ENCODE assay signal across 17 cellular contexts in genomic region chr4:3637326-3638016, GRCh38.
"Had no signal": no experiment of that assay in that cellular context is flagged by ENCODE, and none has a peak within 500 bp of the region (broad histone marks: within the 10 kb centered on the region; RNA-seq: fewer than 3 reads in every experiment).

No MANE protein-coding gene starts in this region.

- H3K27ac ChIP-seq: epithelial cell of prostate, pancreas, SJSA1, transverse colon had no signal

- DNase-seq: activated CD4-positive, alpha-beta memory T cell treated with anti-CD3 and anti-CD28 coated beads for 36 hours; activated gamma-delta T cell treated with Interleukin-2 at 50 U/mL for 16 hours; activated naive CD8-positive, alpha-beta T cell treated with anti-CD3 and anti-CD28 coated beads, Interleukin-2, amount 10 ng/mL, durations not matched to agents 7 days and 5 days; activated T-cell treated with anti-CD3 and anti-CD28 coated beads, Interleukin-2, amount 50 U/mL, for 48 hours; cortex of kidney; effector memory CD8-positive, alpha-beta T cell; glutamatergic neuron; mesenchymal stem cell; T-helper 9 cell; transverse colon had no signal

- H3K36me3 Mint-ChIP-seq: activated CD4-positive, alpha-beta memory T cell treated with anti-CD3 and anti-CD28 coated beads for 36 hours; activated naive CD8-positive, alpha-beta T cell treated with anti-CD3 and anti-CD28 coated beads, Interleukin-2, amount 10 ng/mL, durations not matched to agents 7 days and 5 days; stimulated activated effector memory CD8-positive, alpha-beta T cell treated with anti-CD3 and anti-CD28 coated beads, Interleukin-12 subunit alpha, Interleukin-12 subunit beta, amount 100 ng/mL, for 72 hours had no signal

- H3K4me3 Mint-ChIP-seq: activated CD4-positive, alpha-beta memory T cell treated with anti-CD3 and anti-CD28 coated beads for 36 hours; activated naive CD8-positive, alpha-beta T cell treated with anti-CD3 and anti-CD28 coated beads, Interleukin-2, amount 10 ng/mL, durations not matched to agents 7 days and 5 days; effector memory CD8-positive, alpha-beta T cell; neural crest cell; stimulated activated effector memory CD8-positive, alpha-beta T cell treated with anti-CD3 and anti-CD28 coated beads, Interleukin-12 subunit alpha, Interleukin-12 subunit beta, amount 100 ng/mL, for 72 hours had no signal

- H3K9me3 Mint-ChIP-seq: activated CD4-positive, alpha-beta memory T cell treated with anti-CD3 and anti-CD28 coated beads for 36 hours; effector memory CD8-positive, alpha-beta T cell; neural crest cell; stimulated activated effector memory CD8-positive, alpha-beta T cell treated with anti-CD3 and anti-CD28 coated beads, Interleukin-12 subunit alpha, Interleukin-12 subunit beta, amount 100 ng/mL, for 72 hours had no signal

- H3K4me1 Mint-ChIP-seq: activated naive CD8-positive, alpha-beta T cell treated with anti-CD3 and anti-CD28 coated beads, Interleukin-2, amount 10 ng/mL, durations not matched to agents 7 days and 5 days; stimulated activated effector memory CD8-positive, alpha-beta T cell treated with anti-CD3 and anti-CD28 coated beads, Interleukin-12 subunit alpha, Interleukin-12 subunit beta, amount 100 ng/mL, for 72 hours had no signal

- H3K4me1 ChIP-seq: pancreas, transverse colon had no signal

- H3K4me3 ChIP-seq: pancreas, SJSA1, smooth muscle cell, transverse colon had no signal

- ATAC-seq: effector memory CD8-positive, alpha-beta T cell; left lobe of liver; pancreas; stimulated activated effector memory CD8-positive, alpha-beta T cell treated with anti-CD3 and anti-CD28 coated beads, Interleukin-12 subunit alpha, Interleukin-12 subunit beta, amount 100 ng/mL, for 72 hours had no signal

- H3K27me3 ChIP-seq: pancreas, SJSA1, transverse colon had no signal

- H3K36me3 ChIP-seq: pancreas, SJSA1, transverse colon had no signal

- H3K9me3 ChIP-seq: pancreas, SJSA1, transverse colon had no signal

- H3K27ac Mint-ChIP-seq: activated CD4-positive, alpha-beta memory T cell treated with anti-CD3 and anti-CD28 coated beads for 36 hours; activated naive CD8-positive, alpha-beta T cell treated with anti-CD3 and anti-CD28 coated beads, Interleukin-2, amount 10 ng/mL, durations not matched to agents 7 days and 5 days; effector memory CD8-positive, alpha-beta T cell; stimulated activated effector memory CD8-positive, alpha-beta T cell treated with anti-CD3 and anti-CD28 coated beads, Interleukin-12 subunit alpha, Interleukin-12 subunit beta, amount 100 ng/mL, for 72 hours had no signal
